2 cellular contexts compared by ENCODE assay signal in the genomic region with DNA sequence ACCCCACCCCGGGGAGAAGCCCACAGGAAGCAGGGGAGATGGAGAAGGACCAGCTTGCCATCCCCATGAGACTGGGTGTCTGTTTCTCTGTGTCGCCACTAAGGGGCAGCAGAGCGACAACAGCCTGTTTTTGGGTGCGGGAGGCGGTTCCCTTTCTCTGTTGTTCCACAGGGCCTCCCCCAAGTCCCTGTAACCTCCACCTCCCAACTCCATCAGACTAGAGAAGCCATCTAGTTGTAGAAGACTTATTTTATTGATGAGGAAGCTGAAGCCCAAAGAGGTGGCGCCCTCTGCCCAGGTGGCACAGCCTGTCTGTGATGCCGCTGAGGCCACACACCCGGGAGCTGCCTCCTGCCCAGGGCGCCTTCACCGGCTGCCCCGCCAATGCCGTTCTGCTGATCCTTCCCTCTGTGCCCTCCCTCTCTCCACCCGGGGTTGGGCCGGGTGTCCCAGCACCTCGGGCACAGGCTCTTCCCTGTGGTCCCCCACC.
A peak's percentile ranks its signal among the peaks of the same experiment; 100 is the strongest.
TF ChIP-seq lines count a peak whose summit lies in the region.

No MANE protein-coding gene starts in this region.

TF ChIP-seq in A549, 52 proteins besides CTCF, POLR2A, EP300 and RAD21:
- TF ChIP-seq TP53 (CRISPR knock-in tag; IDR thresholded peaks at IDR 0.05), result no peak
- TF ChIP-seq SMC3 (IDR thresholded peaks at IDR 0.05), result peak; percentile 51; the same call in 2 of the 3 replicates
TF ChIP-seq in A549: peak in this region for 1.

TF ChIP-seq in HepG2, 621 proteins besides CTCF, POLR2A, EP300 and RAD21:
- TF ChIP-seq, protein P1, sequence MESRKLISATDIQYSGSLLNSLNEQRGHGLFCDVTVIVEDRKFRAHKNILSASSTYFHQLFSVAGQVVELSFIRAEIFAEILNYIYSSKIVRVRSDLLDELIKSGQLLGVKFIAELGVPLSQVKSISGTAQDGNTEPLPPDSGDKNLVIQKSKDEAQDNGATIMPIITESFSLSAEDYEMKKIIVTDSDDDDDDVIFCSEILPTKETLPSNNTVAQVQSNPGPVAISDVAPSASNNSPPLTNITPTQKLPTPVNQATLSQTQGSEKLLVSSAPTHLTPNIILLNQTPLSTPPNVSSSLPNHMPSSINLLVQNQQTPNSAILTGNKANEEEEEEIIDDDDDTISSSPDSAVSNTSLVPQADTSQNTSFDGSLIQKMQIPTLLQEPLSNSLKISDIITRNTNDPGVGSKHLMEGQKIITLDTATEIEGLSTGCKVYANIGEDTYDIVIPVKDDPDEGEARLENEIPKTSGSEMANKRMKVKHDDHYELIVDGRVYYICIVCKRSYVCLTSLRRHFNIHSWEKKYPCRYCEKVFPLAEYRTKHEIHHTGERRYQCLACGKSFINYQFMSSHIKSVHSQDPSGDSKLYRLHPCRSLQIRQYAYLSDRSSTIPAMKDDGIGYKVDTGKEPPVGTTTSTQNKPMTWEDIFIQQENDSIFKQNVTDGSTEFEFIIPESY (CRISPR knock-in tag; IDR thresholded peaks at IDR 0.05), result 0 out of 2 replicates have a peak, but pooled peaks have one; percentile 8
- TF ChIP-seq, protein P2, sequence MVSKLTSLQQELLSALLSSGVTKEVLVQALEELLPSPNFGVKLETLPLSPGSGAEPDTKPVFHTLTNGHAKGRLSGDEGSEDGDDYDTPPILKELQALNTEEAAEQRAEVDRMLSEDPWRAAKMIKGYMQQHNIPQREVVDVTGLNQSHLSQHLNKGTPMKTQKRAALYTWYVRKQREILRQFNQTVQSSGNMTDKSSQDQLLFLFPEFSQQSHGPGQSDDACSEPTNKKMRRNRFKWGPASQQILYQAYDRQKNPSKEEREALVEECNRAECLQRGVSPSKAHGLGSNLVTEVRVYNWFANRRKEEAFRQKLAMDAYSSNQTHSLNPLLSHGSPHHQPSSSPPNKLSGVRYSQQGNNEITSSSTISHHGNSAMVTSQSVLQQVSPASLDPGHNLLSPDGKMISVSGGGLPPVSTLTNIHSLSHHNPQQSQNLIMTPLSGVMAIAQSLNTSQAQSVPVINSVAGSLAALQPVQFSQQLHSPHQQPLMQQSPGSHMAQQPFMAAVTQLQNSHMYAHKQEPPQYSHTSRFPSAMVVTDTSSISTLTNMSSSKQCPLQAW (CRISPR knock-in tag; IDR thresholded peaks at IDR 0.05), result no peak
- TF ChIP-seq HNRNPL (IDR thresholded peaks at IDR 0.05; ENCODE audit: low read depth, low read length) (peak; percentile 67; the same call in 1 of the 2 replicates), XRCC5 (optimal IDR thresholded peaks at IDR 0.05; ENCODE audit: low read length) (peak; percentile 77), SP1 (IDR thresholded peaks at IDR 0.05) (no peak), SP1 (CRISPR knock-in tag; IDR thresholded peaks at IDR 0.05) (peak; percentile 27; the same call in 1 of the 2 replicates), STAG1 (CRISPR knock-in tag; IDR thresholded peaks at IDR 0.05) (peak; percentile 71), SMC3 (IDR thresholded peaks at IDR 0.05; ENCODE audit: low read length) (peak; percentile 60), SRSF9 (IDR thresholded peaks at IDR 0.05; ENCODE audit: borderline replicate concordance, insufficient read depth, low read depth, low read length, poor library complexity, severe bottlenecking) (no peak)
- TF ChIP-seq, protein P3, sequence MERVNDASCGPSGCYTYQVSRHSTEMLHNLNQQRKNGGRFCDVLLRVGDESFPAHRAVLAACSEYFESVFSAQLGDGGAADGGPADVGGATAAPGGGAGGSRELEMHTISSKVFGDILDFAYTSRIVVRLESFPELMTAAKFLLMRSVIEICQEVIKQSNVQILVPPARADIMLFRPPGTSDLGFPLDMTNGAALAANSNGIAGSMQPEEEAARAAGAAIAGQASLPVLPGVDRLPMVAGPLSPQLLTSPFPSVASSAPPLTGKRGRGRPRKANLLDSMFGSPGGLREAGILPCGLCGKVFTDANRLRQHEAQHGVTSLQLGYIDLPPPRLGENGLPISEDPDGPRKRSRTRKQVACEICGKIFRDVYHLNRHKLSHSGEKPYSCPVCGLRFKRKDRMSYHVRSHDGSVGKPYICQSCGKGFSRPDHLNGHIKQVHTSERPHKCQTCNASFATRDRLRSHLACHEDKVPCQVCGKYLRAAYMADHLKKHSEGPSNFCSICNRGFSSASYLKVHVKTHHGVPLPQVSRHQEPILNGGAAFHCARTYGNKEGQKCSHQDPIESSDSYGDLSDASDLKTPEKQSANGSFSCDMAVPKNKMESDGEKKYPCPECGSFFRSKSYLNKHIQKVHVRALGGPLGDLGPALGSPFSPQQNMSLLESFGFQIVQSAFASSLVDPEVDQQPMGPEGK (CRISPR knock-in tag; IDR thresholded peaks at IDR 0.05), result peak; percentile 39
TF ChIP-seq in HepG2: peak in this region for 7.
